14 cellular contexts compared by ENCODE assay signal in the genomic region with DNA sequence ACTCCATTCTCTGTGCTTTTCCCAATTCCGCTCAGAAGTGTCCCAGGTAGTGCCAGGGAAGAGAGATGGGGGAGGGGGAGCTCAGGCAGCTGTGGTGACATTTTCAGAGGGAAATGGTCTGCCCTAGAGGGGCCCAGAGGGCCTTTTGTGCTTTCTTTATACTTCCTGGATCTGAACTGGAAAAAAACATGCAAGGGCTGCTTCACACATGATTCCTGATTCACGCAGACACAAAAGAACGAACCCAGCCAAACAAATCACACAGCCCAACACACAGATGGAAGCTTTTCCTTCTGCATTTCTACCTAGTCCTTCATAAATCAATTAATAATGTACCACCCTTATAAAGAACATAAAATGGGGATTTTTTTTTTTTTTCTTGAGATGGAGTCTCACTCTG.
"Had no signal": no experiment of that assay in that cellular context is flagged by ENCODE, and none has a peak within 500 bp of the region (broad histone marks: within the 10 kb centered on the region; RNA-seq: fewer than 3 reads in every experiment).

No MANE protein-coding gene starts in this region.

- H3K27ac ChIP-seq: dorsolateral prefrontal cortex, heart left ventricle, pancreas, stomach had no signal

- H3K27me3 Mint-ChIP-seq: activated naive CD4-positive, alpha-beta T cell treated with anti-CD3 and anti-CD28 coated beads, Interleukin-2, amount 50 U/mL, for 24 hours had no signal

- H3K27ac Mint-ChIP-seq: activated naive CD4-positive, alpha-beta T cell treated with anti-CD3 and anti-CD28 coated beads, Interleukin-2, amount 50 U/mL, for 24 hours had no signal

- H3K4me1 ChIP-seq: pancreas had no signal

- H3K4me3 Mint-ChIP-seq: activated naive CD4-positive, alpha-beta T cell treated with anti-CD3 and anti-CD28 coated beads, Interleukin-2, amount 50 U/mL, for 24 hours; T-helper 1 cell treated with Interleukin-12 subunit alpha and Interleukin-12 subunit beta and Interleukin-4 antibody, amounts not matched to agents 30 μg/mL and 1 μg/mL, for 36 hours had no signal

- H3K4me3 ChIP-seq: dorsolateral prefrontal cortex, heart left ventricle, pancreas, stomach, vagina had no signal

- DNase-seq: activated CD4-positive, alpha-beta T cell treated with anti-CD3 and anti-CD28 coated beads, Interleukin-2, amount 50 U/mL, for 4 hours; activated CD4-positive, CD25-positive, alpha-beta regulatory T cell; activated CD8-positive, alpha-beta memory T cell treated with anti-CD3 and anti-CD28 coated beads, Interleukin-2, amount 50 U/mL, for 4 hours; cerebellar nuclear complex; dorsolateral prefrontal cortex; foreskin melanocyte; heart left ventricle; mesenchymal stem cell; pancreas; stimulated activated CD4-positive, alpha-beta T cell treated with anti-CD3 and anti-CD28 coated beads, Interleukin-4, amount 100 ng/mL, for 4 hours; stomach had no signal

- H3K27me3 ChIP-seq: dorsolateral prefrontal cortex, heart left ventricle, pancreas, stomach, vagina had no signal

- H3K9me3 ChIP-seq: heart left ventricle, pancreas, stomach, vagina had no signal
